ENCODE assay signal across 8 cellular contexts in the genomic region with DNA sequence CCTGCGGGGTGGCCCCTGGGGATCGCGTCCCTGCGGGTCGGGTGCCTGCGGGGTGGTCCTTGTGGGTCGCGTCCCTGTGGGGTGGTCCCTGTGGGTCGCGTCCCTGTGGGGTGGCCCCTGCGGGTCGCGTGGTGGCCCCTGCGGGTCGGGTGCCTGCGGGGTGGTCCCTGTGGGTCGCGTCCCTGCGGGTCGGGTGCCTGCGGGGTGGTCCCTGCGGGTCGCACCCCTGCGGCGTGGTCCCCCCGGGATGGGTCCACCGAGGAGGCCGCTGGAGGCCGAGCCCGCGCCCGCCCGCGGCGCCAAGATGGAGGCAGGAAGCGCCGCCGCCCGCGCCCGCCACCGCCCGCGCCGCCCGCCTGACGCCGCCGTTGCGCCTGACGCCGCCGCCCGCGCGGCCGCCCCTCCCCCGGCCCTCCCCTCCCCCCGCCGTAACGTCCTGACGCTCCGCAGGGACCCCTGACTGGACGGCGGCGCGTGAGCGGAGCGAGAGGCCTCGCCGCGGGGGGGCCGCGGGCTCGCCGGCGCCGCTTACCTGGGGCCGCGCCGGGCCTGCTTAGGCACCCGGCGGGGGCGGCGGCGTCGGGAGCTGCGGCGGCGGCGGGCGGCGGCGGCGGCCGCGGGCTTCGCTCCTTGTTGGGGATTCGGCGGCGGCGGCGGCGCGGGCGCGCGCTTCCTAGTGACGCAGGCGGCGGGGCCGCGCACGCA. TPM values are rescaled to one million over a fixed set of nuclear protein-coding genes. Genes with fewer than 3 reads are reported as not detected.
DNase-seq lines count a peak whose midpoint lies in the region; ATAC-seq and TF ChIP-seq lines count a peak whose summit lies in the region.

A gene with protein sequence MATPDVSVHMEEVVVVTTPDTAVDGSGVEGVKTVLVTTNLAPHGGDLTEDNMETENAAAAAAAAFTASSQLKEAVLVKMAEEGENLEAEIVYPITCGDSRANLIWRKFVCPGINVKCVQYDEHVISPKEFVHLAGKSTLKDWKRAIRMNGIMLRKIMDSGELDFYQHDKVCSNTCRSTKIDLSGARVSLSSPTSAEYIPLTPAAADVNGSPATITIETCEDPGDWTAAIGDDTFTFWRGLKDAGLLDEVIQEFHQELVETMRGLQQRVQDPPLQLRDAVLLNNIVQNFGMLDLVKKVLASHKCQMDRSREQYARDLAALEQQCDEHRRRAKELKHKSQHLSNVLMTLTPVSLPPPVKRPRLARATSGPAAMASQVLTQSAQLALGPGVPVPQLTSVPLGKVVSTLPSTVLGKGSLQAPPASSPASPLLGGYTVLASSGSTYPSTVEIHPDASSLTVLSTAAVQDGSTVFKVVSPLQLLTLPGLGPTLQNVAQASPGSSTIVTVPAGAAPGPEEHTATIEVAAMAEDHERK (minus strand): TSS at position 678 of the 705 bp plus-strand sequence. CDS start 7,704 bp downstream, outside the sequence.

- peak within 1 kb of the TSS; percentile 99 for H2BK5ac ChIP-seq in IMR-90 (ENCODE audit: low read depth, low read length, poor library complexity, severe bottlenecking)

- H3K4me1 ChIP-seq in IMR-90 (ENCODE audit: control insufficient read depth, insufficient read depth, low read length): peaks cover 2% of the 10 kb centered on the region; the same call in 1 of the 2 replicates
- peaks cover 13% of the 10 kb centered on the region for H3K4me1 ChIP-seq in SJCRH30
- peaks cover 0 to 33% (median 15%) of the 10 kb centered on the region in 12 donors for H3K4me1 ChIP-seq in heart left ventricle

- H3K4me3 ChIP-seq in IMR-90 (ENCODE audit: insufficient read depth, low read depth, low read length): peak within 1 kb of the TSS; percentile 100
- peak within 1 kb of the TSS; percentile 95 for H3K4me3 ChIP-seq in SJCRH30
- peak within 1 kb of the TSS; percentile 58 to 99 (median 90) for H3K4me3 ChIP-seq in heart left ventricle

- H3K4me2 ChIP-seq in IMR-90 (ENCODE audit: low read depth, low read length): peak within 1 kb of the TSS; percentile 92

- peak within 1 kb of the TSS; percentile 57; the same call in 1 of the 2 replicates for H2BK120ac ChIP-seq in IMR-90 (ENCODE audit: low read depth, low read length)

- POLR2A ChIA-PET in IMR-90 (lab: Charles Lee; ENCODE audit: unreplicated experiment): no interaction called here

- peaks cover 6% of the 10 kb centered on the region; the same call in 1 of the 2 replicates for H3K9me1 ChIP-seq in IMR-90 (ENCODE audit: insufficient read depth, low read length)

- H3K18ac ChIP-seq in IMR-90 (ENCODE audit: low read depth, low read length): peak within 1 kb of the TSS; percentile 72; the same call in 1 of the 2 replicates

- H3K14ac ChIP-seq in IMR-90 (replicated peaks; ENCODE audit: low read depth, low read length): peak within 1 kb of the TSS; percentile 96

- H3K56ac ChIP-seq in IMR-90 (ENCODE audit: extremely low read depth, insufficient read depth, low read length): peak within 1 kb of the TSS; percentile 90

- peak within 1 kb of the TSS; percentile 99 for H3K9ac ChIP-seq in IMR-90 (ENCODE audit: low read depth, low read length)

- in situ Hi-C loops in IMR-90 (cut with MboI; ENCODE audit: low sequenced_read_pairs): no loop called here

- peak within 1 kb of the TSS; percentile 99 for H2AK5ac ChIP-seq in IMR-90 (ENCODE audit: low read depth, low read length)

- H4K91ac ChIP-seq in IMR-90 (ENCODE audit: insufficient read depth, low read depth, low read length): peak within 1 kb of the TSS; percentile 89

- CTCF ChIA-PET in IMR-90 (lab: Yijun Ruan, JAX): no interaction called here

- peak within 1 kb of the TSS; percentile 91 for H4K5ac ChIP-seq in IMR-90 (ENCODE audit: low read depth, low read length)

- peak within 1 kb of the TSS; percentile 89 to 95 for H4K8ac ChIP-seq in IMR-90 (ENCODE audit: low read depth in 2 of 2, low read length in 2 of 2)

- H3K27me3 Mint-ChIP-seq in activated naive CD8-positive, alpha-beta T cell treated with anti-CD3 and anti-CD28 coated beads for 36 hours: no peaks in the 10 kb centered on the region

- H3K9me3 ChIP-seq in IMR-90 (ENCODE audit: control insufficient read depth, insufficient read depth, low read length) (no peaks in the 10 kb centered on the region), SJCRH30 (replicated peaks) (no peaks in the 10 kb centered on the region), heart left ventricle (no peaks in the 10 kb centered on the region)

- H4K20me1 ChIP-seq in IMR-90 (ENCODE audit: insufficient read depth, low read length): peaks cover 6% of the 10 kb centered on the region

- DNase-seq in DMS79 treated with DMSO at 0.1 percent for 48 hours (lab: John Stamatoyannopoulos, UW) (peak; percentile 79), IMR-90 (no peak), SJCRH30 (peak; percentile 89 to 93), heart left ventricle (peak; percentile 75 to 90 (median 86)), posterior vena cava (ENCODE audit: low spot score) (peak; percentile 92), amniotic stem cell (lab: John Stamatoyannopoulos, UW) (no peak)
- peak; percentile 79 for DNase-seq in activated naive CD8-positive, alpha-beta T cell treated with anti-CD3 and anti-CD28 coated beads for 36 hours

- no peak for TF ChIP-seq CTCF in IMR-90 (conservative IDR thresholded peaks at IDR 0.05; ENCODE audit: low read depth, low read length)
- no peak for TF ChIP-seq CTCF in heart left ventricle (IDR thresholded peaks at IDR 0.05)

- H3K27ac ChIP-seq in IMR-90 (ENCODE audit: insufficient read depth, low read length) (peak within 1 kb of the TSS; percentile 99), SJCRH30 (peak within 1 kb of the TSS; percentile 95), heart left ventricle (peak within 1 kb of the TSS; percentile 88 to 99 (median 97))

- H3K4me3 Mint-ChIP-seq in activated naive CD8-positive, alpha-beta T cell treated with anti-CD3 and anti-CD28 coated beads for 36 hours: peak within 1 kb of the TSS; percentile 96

- no peak within 1 kb of the TSS for H2BK15ac ChIP-seq in IMR-90 (ENCODE audit: low read depth, low read length)

- intact Hi-C loops in IMR-90 (cut with micrococcal nuclease): no loop called here
- intact Hi-C loops in heart left ventricle (cut with DNase I): loop anchor here in 3 of 10 donors (2.0 to 10.0 kb wide), 4 partner anchors 14 to 238 kb away; a partner anchor contains a TSS
- intact Hi-C loops in posterior vena cava (cut with DNase I): no loop called here

- H3K27me3 ChIP-seq in IMR-90 (ENCODE audit: control insufficient read depth, insufficient read depth, low read length) (no peaks in the 10 kb centered on the region), SJCRH30 (no peaks in the 10 kb centered on the region), heart left ventricle (no peaks in the 10 kb centered on the region)

- WGBS in IMR-90 (ENCODE audit: extremely low coverage in 2 of 2, insufficient read length in 1 of 2), 2 experiments: 0% methylated on average over 28 of the region's 114 CpGs; no CpG with 5 or more reads in 1 of the 2 experiments
- 0 to 1% (median 1%) methylated on average over 34 to 114 of the region's 114 CpGs; no CpG with 5 or more reads in 1 of the 4 donors for WGBS in heart left ventricle, 4 donors

- H2BK20ac ChIP-seq in IMR-90 (ENCODE audit: low read depth, low read length): no peak within 1 kb of the TSS

- H3K79me1 ChIP-seq in IMR-90 (ENCODE audit: low read depth in 1 of 2, low read length in 2 of 2): peaks cover 27 to 63% of the 10 kb centered on the region in 2 experiments

- ATAC-seq in GM21526 (IDR thresholded peaks at IDR 0.05; ENCODE audit: low FRiP score, unreplicated experiment) (peak; percentile 42), IMR-90 (ENCODE audit: low read depth) (peak; percentile 87), heart left ventricle (peak; percentile 13 to 48 (median 46))

- TF ChIP-seq RAD21 in IMR-90 (IDR thresholded peaks at IDR 0.05; ENCODE audit: low read length): no peak

- H3K23ac ChIP-seq in IMR-90 (ENCODE audit: low read depth, low read length): peak within 1 kb of the TSS; percentile 98

- TF ChIP-seq POLR2A in IMR-90 (IDR thresholded peaks at IDR 0.05; ENCODE audit: low read depth, low read length) (no peak; the same call in 1 of the 2 replicates), heart left ventricle (IDR thresholded peaks at IDR 0.05) (peak in 1 of 2 donors; percentile 76)

- H3K36me3 ChIP-seq in IMR-90 (ENCODE audit: control insufficient read depth, insufficient read depth, low read length) (no peaks in the 10 kb centered on the region), SJCRH30 (no peaks in the 10 kb centered on the region), heart left ventricle (peaks cover 0 to 7% (median 0%) of the 10 kb centered on the region in 9 donors)

- no TSS peak for BruUV-seq in IMR-90 (replicated peaks; lab: Mats Ljungman, UMichigan)

- peaks cover 38% of the 10 kb centered on the region for H3K4me1 Mint-ChIP-seq in activated naive CD8-positive, alpha-beta T cell treated with anti-CD3 and anti-CD28 coated beads for 36 hours

- H2AK9ac ChIP-seq in IMR-90 (replicated peaks; ENCODE audit: low read depth, low read length, poor library complexity): peak within 1 kb of the TSS; percentile 100

- peak within 1 kb of the TSS; percentile 93 for H3K27ac Mint-ChIP-seq in activated naive CD8-positive, alpha-beta T cell treated with anti-CD3 and anti-CD28 coated beads for 36 hours

- peak within 1 kb of the TSS; percentile 93 for H2AFZ ChIP-seq in IMR-90 (replicated peaks; ENCODE audit: low read length, poor library complexity)

- dilution Hi-C loops in IMR-90 (cut with HindIII; ENCODE audit: low sequenced_read_pairs, unreplicated experiment): no loop called here

- peak within 1 kb of the TSS; percentile 88 for H3K4ac ChIP-seq in IMR-90 (ENCODE audit: low read depth, low read length)

- no peaks in the 10 kb centered on the region for H3K9me3 Mint-ChIP-seq in activated naive CD8-positive, alpha-beta T cell treated with anti-CD3 and anti-CD28 coated beads for 36 hours

- H3K36me3 Mint-ChIP-seq in activated naive CD8-positive, alpha-beta T cell treated with anti-CD3 and anti-CD28 coated beads for 36 hours: peaks cover 26% of the 10 kb centered on the region

TF ChIP-seq in IMR-90, 13 proteins besides CTCF, POLR2A, EP300 and RAD21:
- TF ChIP-seq MAFK (IDR thresholded peaks at IDR 0.05; ENCODE audit: low read depth, low read length) (no peak), CEBPB (IDR thresholded peaks at IDR 0.05; ENCODE audit: low read depth, low read length) (no peak), SMC3 (IDR thresholded peaks at IDR 0.05; ENCODE audit: low read depth, low read length) (no peak), MXI1 (IDR thresholded peaks at IDR 0.05; ENCODE audit: borderline replicate concordance, low read depth, low read length) (no peak)

RNA-seq across cellular contexts. Expression of the gene that starts here (rescaled TPM):
- total RNA-seq in IMR-90 (2012; rRNA removed): 5.0 and 5.3 TPM in 2 replicates
- polyA plus RNA-seq in IMR-90 (2012; rRNA removed): 10.0 and 10.6 TPM in 2 replicates
- 7.2 and 11.4 TPM in 2 replicates for polyA plus RNA-seq in IMR-90 (2012; cell fraction: cytosol; rRNA removed)
- polyA plus RNA-seq in IMR-90 (2012; cell fraction: nucleus; rRNA removed; ENCODE audit: low replicate concordance): 17.0 and 27.6 TPM in 2 replicates
- 19.5 and 20.2 TPM in 2 replicates for total RNA-seq in SJCRH30 (2014; rRNA removed; shearing (Covaris generic))
- total RNA-seq in activated naive CD8-positive, alpha-beta T cell treated with anti-CD3 and anti-CD28 coated beads for 36 hours: 10 to 100 TPM; 13.8 to 14.6 TPM
- total RNA-seq in heart left ventricle: 10 to 100 TPM in 1 of 9 donors, 1 to 10 TPM in 8; 4.3 to 10.0 (median 5.9) TPM
- 1 to 10 TPM; 6.3 to 8.6 TPM for polyA plus RNA-seq in heart left ventricle
- total RNA-seq in posterior vena cava: 1 to 10 TPM; 6.9 to 8.8 TPM

Comparison
In these comparisons a context has a peak if more than half of its experiments do, and no peak if none do; other contexts are left out.
1. DNase-seq: peak in DMS79 treated with DMSO at 0.1 percent for 48 hours (single experiment), SJCRH30 (2 of 2), activated naive CD8-positive, alpha-beta T cell treated with anti-CD3 and anti-CD28 coated beads for 36 hours (single experiment), heart left ventricle (5 of 5) and posterior vena cava (single experiment); none in IMR-90 (single experiment) and amniotic stem cell (single experiment).
2. Peak in every context shown above with its lines, with median percentiles within 50 percentile points of each other: ATAC-seq, H3K27ac ChIP-seq and H3K4me3 ChIP-seq.